1 cellular context compared by ENCODE assay signal in the genomic region with DNA sequence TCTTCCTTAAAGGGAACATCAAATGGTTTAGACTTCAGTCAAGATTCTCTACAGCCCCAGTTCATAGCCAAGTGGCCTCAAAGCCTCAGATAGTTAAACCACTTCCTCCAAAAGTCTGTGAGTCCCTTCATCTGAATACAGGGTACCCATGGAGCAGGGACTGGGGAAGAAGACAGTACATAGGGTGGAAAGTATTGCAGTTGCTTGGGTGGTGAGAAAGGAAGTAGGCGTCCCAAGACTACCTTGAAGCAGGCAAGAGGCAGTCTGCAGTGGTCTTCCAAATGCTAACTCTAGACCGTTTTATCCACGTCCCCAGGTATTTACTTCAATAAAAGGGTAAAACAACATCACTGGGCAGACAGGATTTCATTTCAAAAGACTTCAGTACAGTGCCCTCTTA.
TF ChIP-seq lines count a peak whose summit lies in the region.

No MANE protein-coding gene starts in this region.

TF ChIP-seq in HepG2, 621 proteins besides CTCF, POLR2A, EP300 and RAD21:
- TF ChIP-seq ATF1 (CRISPR knock-in tag; IDR thresholded peaks at IDR 0.05) = 0 out of 2 replicates have a peak, but pooled peaks have one; percentile 37
- TF ChIP-seq ZNF674 (CRISPR knock-in tag; IDR thresholded peaks at IDR 0.05; ENCODE audit: low read depth) = no peak
- TF ChIP-seq, protein P1, sequence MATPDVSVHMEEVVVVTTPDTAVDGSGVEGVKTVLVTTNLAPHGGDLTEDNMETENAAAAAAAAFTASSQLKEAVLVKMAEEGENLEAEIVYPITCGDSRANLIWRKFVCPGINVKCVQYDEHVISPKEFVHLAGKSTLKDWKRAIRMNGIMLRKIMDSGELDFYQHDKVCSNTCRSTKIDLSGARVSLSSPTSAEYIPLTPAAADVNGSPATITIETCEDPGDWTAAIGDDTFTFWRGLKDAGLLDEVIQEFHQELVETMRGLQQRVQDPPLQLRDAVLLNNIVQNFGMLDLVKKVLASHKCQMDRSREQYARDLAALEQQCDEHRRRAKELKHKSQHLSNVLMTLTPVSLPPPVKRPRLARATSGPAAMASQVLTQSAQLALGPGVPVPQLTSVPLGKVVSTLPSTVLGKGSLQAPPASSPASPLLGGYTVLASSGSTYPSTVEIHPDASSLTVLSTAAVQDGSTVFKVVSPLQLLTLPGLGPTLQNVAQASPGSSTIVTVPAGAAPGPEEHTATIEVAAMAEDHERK (CRISPR knock-in tag; IDR thresholded peaks at IDR 0.05; ENCODE audit: low read depth) = no peak
- no peak for TF ChIP-seq TBX3 (IDR thresholded peaks at IDR 0.05; ENCODE audit: borderline replicate concordance)
- no peak for TF ChIP-seq ZNF589 (CRISPR knock-in tag; conservative IDR thresholded peaks at IDR 0.05)
- TF ChIP-seq NFE2L1 (CRISPR knock-in tag; IDR thresholded peaks at IDR 0.05; ENCODE audit: borderline replicate concordance) = no peak
